ENCODE assay signal across 23 cellular contexts in the genomic region with DNA sequence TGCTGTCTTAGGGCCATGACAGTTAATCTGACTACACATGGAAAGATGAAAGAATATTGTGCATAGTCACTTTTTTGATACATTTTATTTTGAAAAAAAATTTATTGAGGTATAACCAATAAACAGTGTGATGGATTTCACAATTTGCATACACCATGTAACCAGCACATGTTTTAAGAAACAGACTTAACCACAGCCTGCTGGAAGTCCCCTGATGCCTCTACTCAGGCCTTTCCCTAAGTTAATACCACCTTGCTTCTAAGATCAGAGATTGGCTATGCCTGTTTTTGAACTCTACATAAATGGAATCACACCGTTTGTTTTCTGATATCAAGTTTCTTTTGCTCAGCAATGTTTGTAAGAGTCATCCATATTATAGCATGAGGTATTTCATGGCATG.
DNase-seq lines count a peak whose midpoint lies in the region; ATAC-seq, FAIRE-seq and TF ChIP-seq lines count a peak whose summit lies in the region.
"Had no signal": no experiment of that assay in that cellular context is flagged by ENCODE, and none has a peak within 500 bp of the region (broad histone marks: within the 10 kb centered on the region; RNA-seq: fewer than 3 reads in every experiment).

No MANE protein-coding gene starts in this region.

- H3K9ac ChIP-seq in KMS-11 (no peak overlapping the region), PC-3 (ENCODE audit: low read length) (no peak overlapping the region)
- H3K9ac ChIP-seq: BLaER1 treated with 17β-estradiol and CSF1 and Interleukin-3, amounts not matched to agents 10 nM and 100 nM had no signal

- CTCF ChIA-PET in PC-3 (lab: Charles Lee) = no interaction called here

- H3K9me3 ChIP-seq in PC-3 (ENCODE audit: low read length) (no peaks in the 10 kb centered on the region), pancreas (no peaks in the 10 kb centered on the region)
- H3K9me3 ChIP-seq: A549; BLaER1 treated with 17β-estradiol and CSF1 and Interleukin-3, amounts not matched to agents 10 nM and 100 nM; neutrophil; upper lobe of left lung had no signal

- peak; percentile 63 for ATAC-seq in GM19023 (IDR thresholded peaks at IDR 0.05; ENCODE audit: unreplicated experiment)
- peak; percentile 59 for ATAC-seq in HG02885 (IDR thresholded peaks at IDR 0.05; ENCODE audit: poor library complexity, unreplicated experiment)
- no peak for ATAC-seq in PC-3
- no peak for ATAC-seq in pancreas
- ATAC-seq: A549 had no signal

- H3K4me3 ChIP-seq in KMS-11 (IDR thresholded peaks at IDR 0.05; ENCODE audit: insufficient read depth, low read depth, low read length) (no peak overlapping the region), PC-3 (ENCODE audit: low read length) (no peak overlapping the region), pancreas (no peak overlapping the region)
- H3K4me3 ChIP-seq: A549; BLaER1 treated with 17β-estradiol and CSF1 and Interleukin-3, amounts not matched to agents 10 nM and 100 nM; upper lobe of left lung had no signal

- H3K27me3 ChIP-seq in KMS-11 (ENCODE audit: insufficient read depth, low read depth) (no peaks in the 10 kb centered on the region), PC-3 (ENCODE audit: low read length) (0 out of 2 replicates have a peak, but pooled peaks cover 3% of the 10 kb centered on the region), pancreas (no peaks in the 10 kb centered on the region)
- H3K27me3 ChIP-seq: BLaER1 treated with 17β-estradiol and CSF1 and Interleukin-3, amounts not matched to agents 10 nM and 100 nM; upper lobe of left lung had no signal

- intact Hi-C loops in PC-3 (cut with micrococcal nuclease) = no loop called here
- intact Hi-C loops in pancreas (cut with DNase I) = no loop called here

- H3K9me2 ChIP-seq in PC-3 (replicated peaks; ENCODE audit: low read length) = no peaks in the 10 kb centered on the region

- H3K4me1 ChIP-seq in KMS-11 (ENCODE audit: low read depth, poor library complexity, severe bottlenecking) (peaks cover 34% of the 10 kb centered on the region), PC-3 (ENCODE audit: insufficient read depth, low read length) (no peaks in the 10 kb centered on the region), pancreas (no peaks in the 10 kb centered on the region)
- H3K4me1 ChIP-seq: A549, upper lobe of left lung had no signal

- TF ChIP-seq POLR2A in GM12891 (IDR thresholded peaks at IDR 0.05; ENCODE audit: low read depth, low read length) = no peak

- peak overlapping the region; percentile 16; the same call in 1 of the 2 replicates for H3K27ac ChIP-seq in KMS-11
- H3K27ac ChIP-seq in PC-3 (ENCODE audit: low read length) = no peak overlapping the region
- no peak overlapping the region for H3K27ac ChIP-seq in pancreas
- H3K27ac ChIP-seq: A549; BLaER1 treated with 17β-estradiol and CSF1 and Interleukin-3, amounts not matched to agents 10 nM and 100 nM; neutrophil; upper lobe of left lung had no signal

- TF ChIP-seq CTCF in KMS-11 (conservative IDR thresholded peaks at IDR 0.05; ENCODE audit: low read depth, low read length) (no peak), PC-3 (conservative IDR thresholded peaks at IDR 0.05; ENCODE audit: low read depth, low read length) (no peak), pancreas (IDR thresholded peaks at IDR 0.05) (no peak)

- no TSS peak for BruUV-seq in PC-3 (replicated peaks; lab: Mats Ljungman, UMichigan)

- POLR2A ChIA-PET in PC-3 (lab: Charles Lee; ENCODE audit: unreplicated experiment) = no interaction called here

- H3K36me3 ChIP-seq in KMS-11 (ENCODE audit: insufficient read depth) (no peaks in the 10 kb centered on the region), PC-3 (ENCODE audit: low read depth, low read length) (no peaks in the 10 kb centered on the region), pancreas (no peaks in the 10 kb centered on the region)
- H3K36me3 ChIP-seq: BLaER1 treated with 17β-estradiol and CSF1 and Interleukin-3, amounts not matched to agents 10 nM and 100 nM; neutrophil; upper lobe of left lung had no signal

- H4K20me1 ChIP-seq in KMS-11 (ENCODE audit: insufficient read depth) = no peaks in the 10 kb centered on the region
- H4K20me1 ChIP-seq in PC-3 (ENCODE audit: low read length) = no peaks in the 10 kb centered on the region
- H4K20me1 ChIP-seq: BLaER1 treated with 17β-estradiol and CSF1 and Interleukin-3, amounts not matched to agents 10 nM and 100 nM had no signal

- FAIRE-seq in GM12891 (lab: Jason Lieb, UNC) = no peak
- no peak for FAIRE-seq in pancreas (lab: Jason Lieb, UNC)
- FAIRE-seq: A549, endothelial cell of umbilical vein had no signal

- no peak for DNase-seq in GM12891 (ENCODE audit: insufficient read length, low spot score)
- DNase-seq in NCI-H1694 (lab: John Stamatoyannopoulos, UW) = no peak
- no peak for DNase-seq in PC-3
- no peak for DNase-seq in D341Med (ENCODE audit: low spot score)
- no peak for DNase-seq in pancreas
- DNase-seq: activated CD4-positive, alpha-beta memory T cell treated with anti-CD3 and anti-CD28 coated beads for 36 hours; activated T-cell treated with anti-CD3 and anti-CD28 coated beads, Interleukin-2, amount 50 U/mL, for 1 hour; DMS 273 treated with DMSO at 0.1 percent for 48 hours; foreskin fibroblast; H9; NCI-H146; NCI-H226; NK-92 treated with Interleukin-12 subunit alpha and Interleukin-12 subunit beta, amount 100 ng/mL, for 24 hours; stimulated activated naive CD4-positive, alpha-beta T cell treated with Interleukin-2 at 50 U/mL for 16 hours; SW 1271; upper lobe of left lung had no signal

- H3K79me2 ChIP-seq in KMS-11 (ENCODE audit: insufficient read depth, low read depth) = no peaks in the 10 kb centered on the region
- no peaks in the 10 kb centered on the region for H3K79me2 ChIP-seq in PC-3 (ENCODE audit: low read length)

- no peaks in the 10 kb centered on the region for H3F3A ChIP-seq in PC-3 (ENCODE audit: low read length, unreplicated experiment)

- H3K4me2 ChIP-seq in KMS-11 (peak overlapping the region; percentile 37), PC-3 (ENCODE audit: low read length) (no peak overlapping the region)
- H3K4me2 ChIP-seq: A549; BLaER1 treated with 17β-estradiol and CSF1 and Interleukin-3, amounts not matched to agents 10 nM and 100 nM had no signal

- WGBS in pancreas, 2 donors = 40 to 49% methylated on average over 1 of the region's 1 CpG

- H2AFZ ChIP-seq in KMS-11 (ENCODE audit: low read depth) (no peak overlapping the region), PC-3 (ENCODE audit: low read length) (no peak overlapping the region)

TF ChIP-seq in GM12891, 5 proteins besides CTCF, POLR2A, EP300 and RAD21:
- TF ChIP-seq POU2F2 (IDR thresholded peaks at IDR 0.05; ENCODE audit: low read depth, low read length) (peak; percentile 48; the same call in 1 of the 2 replicates), PAX5 (IDR thresholded peaks at IDR 0.05; ENCODE audit: insufficient read depth, low read length, severe bottlenecking) (no peak)

Comparison
In these comparisons a context has a peak if more than half of its experiments do, and no peak if none do; other contexts are left out.
1. ATAC-seq: peak in GM19023 (single experiment) and HG02885 (single experiment); none in PC-3 (single experiment) and pancreas (0 of 4).